1 cellular context compared by ENCODE assay signal in the genomic region with DNA sequence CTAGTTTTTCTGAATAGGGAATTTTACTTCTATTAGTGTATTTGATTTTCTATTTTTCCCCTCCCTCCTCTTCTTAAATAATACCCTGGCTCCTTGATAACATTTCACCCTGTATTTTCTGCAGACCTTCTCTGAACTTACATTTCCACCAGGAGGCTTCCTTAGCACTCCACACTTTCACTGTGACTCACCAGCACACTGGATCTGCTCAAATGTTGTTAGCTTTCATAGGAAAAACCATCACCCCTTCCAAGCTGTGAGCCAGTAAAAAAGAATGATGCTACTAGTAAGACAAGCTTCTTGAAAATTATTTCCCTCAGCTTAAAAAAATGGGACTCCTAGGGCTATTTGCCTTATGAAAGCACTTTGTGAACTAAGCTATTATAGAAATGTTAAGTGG.
TF ChIP-seq lines count a peak whose summit lies in the region.

No MANE protein-coding gene starts in this region.

TF ChIP-seq in A549, 52 proteins besides CTCF, POLR2A, EP300 and RAD21 (continued from another document):
- TF ChIP-seq NPAS2 (CRISPR knock-in tag; IDR thresholded peaks at IDR 0.05; ENCODE audit: borderline replicate concordance) (no peak), ZFP36 (IDR thresholded peaks at IDR 0.05; ENCODE audit: borderline replicate concordance, partially characterized antibody) (no peak), RNF2 (IDR thresholded peaks at IDR 0.05; ENCODE audit: borderline replicate concordance, low read depth) (no peak), POLR2AphosphoS2 (conservative IDR thresholded peaks at IDR 0.05; ENCODE audit: low read length) (no peak), RCOR1 (IDR thresholded peaks at IDR 0.05; ENCODE audit: low read depth, low read length) (no peak), BHLHE40 (IDR thresholded peaks at IDR 0.05; ENCODE audit: low read depth, low read length) (no peak), PHF8 (IDR thresholded peaks at IDR 0.05; ENCODE audit: borderline replicate concordance, low read depth) (no peak), JUN (IDR thresholded peaks at IDR 0.05) (no peak), HOXB5 (CRISPR knock-in tag; IDR thresholded peaks at IDR 0.05) (no peak), CHD4 (IDR thresholded peaks at IDR 0.05; ENCODE audit: borderline replicate concordance) (no peak), CHD2 (IDR thresholded peaks at IDR 0.05; ENCODE audit: low read length, partially characterized antibody) (no peak)
- TF ChIP-seq, protein P1, sequence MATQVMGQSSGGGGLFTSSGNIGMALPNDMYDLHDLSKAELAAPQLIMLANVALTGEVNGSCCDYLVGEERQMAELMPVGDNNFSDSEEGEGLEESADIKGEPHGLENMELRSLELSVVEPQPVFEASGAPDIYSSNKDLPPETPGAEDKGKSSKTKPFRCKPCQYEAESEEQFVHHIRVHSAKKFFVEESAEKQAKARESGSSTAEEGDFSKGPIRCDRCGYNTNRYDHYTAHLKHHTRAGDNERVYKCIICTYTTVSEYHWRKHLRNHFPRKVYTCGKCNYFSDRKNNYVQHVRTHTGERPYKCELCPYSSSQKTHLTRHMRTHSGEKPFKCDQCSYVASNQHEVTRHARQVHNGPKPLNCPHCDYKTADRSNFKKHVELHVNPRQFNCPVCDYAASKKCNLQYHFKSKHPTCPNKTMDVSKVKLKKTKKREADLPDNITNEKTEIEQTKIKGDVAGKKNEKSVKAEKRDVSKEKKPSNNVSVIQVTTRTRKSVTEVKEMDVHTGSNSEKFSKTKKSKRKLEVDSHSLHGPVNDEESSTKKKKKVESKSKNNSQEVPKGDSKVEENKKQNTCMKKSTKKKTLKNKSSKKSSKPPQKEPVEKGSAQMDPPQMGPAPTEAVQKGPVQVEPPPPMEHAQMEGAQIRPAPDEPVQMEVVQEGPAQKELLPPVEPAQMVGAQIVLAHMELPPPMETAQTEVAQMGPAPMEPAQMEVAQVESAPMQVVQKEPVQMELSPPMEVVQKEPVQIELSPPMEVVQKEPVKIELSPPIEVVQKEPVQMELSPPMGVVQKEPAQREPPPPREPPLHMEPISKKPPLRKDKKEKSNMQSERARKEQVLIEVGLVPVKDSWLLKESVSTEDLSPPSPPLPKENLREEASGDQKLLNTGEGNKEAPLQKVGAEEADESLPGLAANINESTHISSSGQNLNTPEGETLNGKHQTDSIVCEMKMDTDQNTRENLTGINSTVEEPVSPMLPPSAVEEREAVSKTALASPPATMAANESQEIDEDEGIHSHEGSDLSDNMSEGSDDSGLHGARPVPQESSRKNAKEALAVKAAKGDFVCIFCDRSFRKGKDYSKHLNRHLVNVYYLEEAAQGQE (IDR thresholded peaks at IDR 0.05) = no peak
- TF ChIP-seq, protein P2, sequence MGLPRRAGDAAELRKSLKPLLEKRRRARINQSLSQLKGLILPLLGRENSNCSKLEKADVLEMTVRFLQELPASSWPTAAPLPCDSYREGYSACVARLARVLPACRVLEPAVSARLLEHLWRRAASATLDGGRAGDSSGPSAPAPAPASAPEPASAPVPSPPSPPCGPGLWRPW (IDR thresholded peaks at IDR 0.05) = no peak
- TF ChIP-seq, protein P3, sequence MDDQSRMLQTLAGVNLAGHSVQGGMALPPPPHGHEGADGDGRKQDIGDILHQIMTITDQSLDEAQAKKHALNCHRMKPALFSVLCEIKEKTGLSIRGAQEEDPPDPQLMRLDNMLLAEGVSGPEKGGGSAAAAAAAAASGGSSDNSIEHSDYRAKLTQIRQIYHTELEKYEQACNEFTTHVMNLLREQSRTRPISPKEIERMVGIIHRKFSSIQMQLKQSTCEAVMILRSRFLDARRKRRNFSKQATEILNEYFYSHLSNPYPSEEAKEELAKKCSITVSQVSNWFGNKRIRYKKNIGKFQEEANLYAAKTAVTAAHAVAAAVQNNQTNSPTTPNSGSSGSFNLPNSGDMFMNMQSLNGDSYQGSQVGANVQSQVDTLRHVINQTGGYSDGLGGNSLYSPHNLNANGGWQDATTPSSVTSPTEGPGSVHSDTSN (IDR thresholded peaks at IDR 0.05) = no peak
